Comparison of ENCODE assay signal across 8 cellular contexts in genomic region chr6:26550250-26550993, GRCh38. TPM values are rescaled to one million over a fixed set of nuclear protein-coding genes. Genes with fewer than 3 reads are reported as not detected.
DNase-seq lines count a peak whose midpoint lies in the region; ATAC-seq and TF ChIP-seq lines count a peak whose summit lies in the region.

No MANE protein-coding gene starts in this region.

- no peaks in the 10 kb centered on the region for H3K9me3 ChIP-seq in H9 (ENCODE audit: control insufficient read depth, low read depth, low read length)

- no peak overlapping the region for H2BK120ac ChIP-seq in H9 (ENCODE audit: low read depth, low read length, poor library complexity, severe bottlenecking)

- peak overlapping the region; percentile 97 for H3K18ac ChIP-seq in H9 (ENCODE audit: insufficient read length, low read depth, low read length)

- no peak overlapping the region for H3K4ac ChIP-seq in H9 (ENCODE audit: low read depth, low read length)

- H3K23me2 ChIP-seq in H9 (ENCODE audit: insufficient read length, low read depth, low read length, poor library complexity, severe bottlenecking), result peaks cover 15% of the 10 kb centered on the region

- H3K27ac Mint-ChIP-seq in CD14-positive monocyte (peak overlapping the region in 2 of 7 donors; percentile 62 to 84), H9 (peak overlapping the region; percentile 99)
- peak overlapping the region; percentile 72 for H3K27ac Mint-ChIP-seq in activated T-helper 1 cell treated with anti-CD3 and anti-CD28 coated beads, Interleukin-12 subunit alpha, Interleukin-12 subunit beta, Interleukin-2, Interleukin-4 antibody, amounts not matched to agents 30 ng/mL and 10 ng/mL and 1 ng/mL, durations not matched to agents 14 hours and 24 hours and 36 hours

- no peaks in the 10 kb centered on the region for H3K79me1 ChIP-seq in H9 (ENCODE audit: insufficient read depth, low read depth, low read length, poor library complexity, severe bottlenecking)

- H3T11ph ChIP-seq in H9 (ENCODE audit: low read length), result peak overlapping the region; percentile 83

- H3K4me3 Mint-ChIP-seq in CD14-positive monocyte, result peak overlapping the region; percentile 92 to 93
- H3K4me3 Mint-ChIP-seq in H9, result peak overlapping the region in 1 of 2 experiments; percentile 87; a peak in 4 of 5 replicates
- H3K4me3 Mint-ChIP-seq in activated T-helper 1 cell treated with anti-CD3 and anti-CD28 coated beads, Interleukin-12 subunit alpha, Interleukin-12 subunit beta, Interleukin-2, Interleukin-4 antibody, amounts not matched to agents 30 ng/mL and 10 ng/mL and 1 ng/mL, durations not matched to agents 14 hours and 24 hours and 36 hours, result peak overlapping the region; percentile 89

- peak overlapping the region; percentile 81; the same call in 1 of the 2 replicates for H3K14ac ChIP-seq in H9 (ENCODE audit: insufficient read depth, low read length)

- no CpG with 5 or more reads among the region's 42 CpGs for WGBS in H9 (ENCODE audit: extremely low coverage, insufficient read length, low lambda C conversion rate)

- H4K8ac ChIP-seq in H9 (replicated peaks; ENCODE audit: insufficient read length, low read depth, low read length), result no peak overlapping the region

- TF ChIP-seq CTCF in CD14-positive monocyte (IDR thresholded peaks at IDR 0.05) (no peak), H9 (conservative IDR thresholded peaks at IDR 0.05) (no peak)

- H3K79me2 ChIP-seq in H9 (ENCODE audit: insufficient read depth, low read length), result no peaks in the 10 kb centered on the region

- ATAC-seq in Right ventricle myocardium inferior (peak; percentile 56), GM19395 (IDR thresholded peaks at IDR 0.05; ENCODE audit: unreplicated experiment) (no peak), GM19328 (IDR thresholded peaks at IDR 0.05; ENCODE audit: unreplicated experiment) (no peak)

- no peak overlapping the region for H2AK5ac ChIP-seq in H9 (ENCODE audit: insufficient read length, low read length)

- no peak overlapping the region for H2BK12ac ChIP-seq in H9 (ENCODE audit: insufficient read length, low read depth, low read length)

- intact Hi-C loops in CD14-positive monocyte (cut with micrococcal nuclease) (loop anchor here in 1 of 2 donors (10.0 kb wide), 2 partner anchors 216 to 1204 kb away; no protein-coding TSS in a partner anchor), Right ventricle myocardium inferior (cut with DNase I) (no loop called here), posterior vena cava (cut with DNase I) (no loop called here)
- intact Hi-C loops in activated T-helper 1 cell treated with anti-CD3 and anti-CD28 coated beads, Interleukin-12 subunit alpha, Interleukin-12 subunit beta, Interleukin-2, Interleukin-4 antibody, amounts not matched to agents 30 ng/mL and 10 ng/mL and 1 ng/mL, durations not matched to agents 14 hours and 24 hours and 36 hours (cut with micrococcal nuclease), result loop anchor here (5.0 to 10.0 kb wide), 3 partner anchors 378 to 1347 kb away; partner anchors contain the start of gene ZNF184

- no peak overlapping the region for H3K23ac ChIP-seq in H9 (ENCODE audit: insufficient read length, low read depth, low read length)

- H3K4me2 ChIP-seq in H9 (ENCODE audit: insufficient read depth, insufficient read length, low read length), result peak overlapping the region; percentile 65

- H3K4me1 Mint-ChIP-seq in CD14-positive monocyte, result peaks cover 20% of the 10 kb centered on the region
- H3K4me1 Mint-ChIP-seq in H9, result peaks cover 8 to 12% of the 10 kb centered on the region in 2 experiments
- H3K4me1 Mint-ChIP-seq in activated T-helper 1 cell treated with anti-CD3 and anti-CD28 coated beads, Interleukin-12 subunit alpha, Interleukin-12 subunit beta, Interleukin-2, Interleukin-4 antibody, amounts not matched to agents 30 ng/mL and 10 ng/mL and 1 ng/mL, durations not matched to agents 14 hours and 24 hours and 36 hours (ENCODE audit: low read depth), result peaks cover 29% of the 10 kb centered on the region

- no peak overlapping the region for H4K5ac ChIP-seq in H9 (ENCODE audit: insufficient read length, low read depth, low read length)

- H3K56ac ChIP-seq in H9 (ENCODE audit: insufficient read length, low read depth, low read length), result no peak overlapping the region

- peaks cover 7 to 19% of the 10 kb centered on the region in 2 donors for H3K36me3 Mint-ChIP-seq in CD14-positive monocyte
- H3K36me3 Mint-ChIP-seq in H9 (ENCODE audit: insufficient read depth in 1 of 3, low read depth in 3 of 3), result peaks cover 0 to 20% (median 17%) of the 10 kb centered on the region in 3 experiments; a peak in 6 of 7 replicates
- H3K36me3 Mint-ChIP-seq in activated T-helper 1 cell treated with anti-CD3 and anti-CD28 coated beads, Interleukin-12 subunit alpha, Interleukin-12 subunit beta, Interleukin-2, Interleukin-4 antibody, amounts not matched to agents 30 ng/mL and 10 ng/mL and 1 ng/mL, durations not matched to agents 14 hours and 24 hours and 36 hours (ENCODE audit: low read depth), result peaks cover 14% of the 10 kb centered on the region

- H2BK15ac ChIP-seq in H9 (ENCODE audit: low read depth, low read length), result no peak overlapping the region

- no peak overlapping the region for H2BK5ac ChIP-seq in H9 (ENCODE audit: insufficient read length, low read length)

- H3K9ac ChIP-seq in H9 (ENCODE audit: extremely low read depth, insufficient read length, low read length), result peak overlapping the region; percentile 80

- DNase-seq in CD14-positive monocyte (ENCODE audit: low spot score) (no peak), H9 (peak; percentile 95), NOMO-1 treated with dmso at 0.1 percent for 144 hours (lab: John Stamatoyannopoulos, UW; ENCODE audit: unreplicated experiment) (peak; percentile 44), Right ventricle myocardium inferior (ENCODE audit: missing footprints) (peak; percentile 83), posterior vena cava (ENCODE audit: low spot score) (peak; percentile 89)
- DNase-seq in activated T-helper 1 cell treated with anti-CD3 and anti-CD28 coated beads, Interleukin-12 subunit alpha, Interleukin-12 subunit beta, Interleukin-2, Interleukin-4 antibody, amounts not matched to agents 30 ng/mL and 10 ng/mL and 1 ng/mL, durations not matched to agents 14 hours and 24 hours and 36 hours (ENCODE audit: low spot score), result peak; percentile 33

- H3K27me3 Mint-ChIP-seq in CD14-positive monocyte (ENCODE audit: low read depth in 3 of 3) (peaks cover 2 to 6% (median 3%) of the 10 kb centered on the region in 3 donors), H9 (ENCODE audit: low read depth) (no peaks in the 10 kb centered on the region)
- H3K27me3 Mint-ChIP-seq in activated T-helper 1 cell treated with anti-CD3 and anti-CD28 coated beads, Interleukin-12 subunit alpha, Interleukin-12 subunit beta, Interleukin-2, Interleukin-4 antibody, amounts not matched to agents 30 ng/mL and 10 ng/mL and 1 ng/mL, durations not matched to agents 14 hours and 24 hours and 36 hours (ENCODE audit: insufficient read depth), result no peaks in the 10 kb centered on the region

- no peak overlapping the region for H4K91ac ChIP-seq in H9 (ENCODE audit: insufficient read length, low read depth, low read length)

- H3K9me3 Mint-ChIP-seq in CD14-positive monocyte (peaks cover 0 to 2% (median 0%) of the 10 kb centered on the region in 7 donors), H9 (no peaks in the 10 kb centered on the region)
- no peaks in the 10 kb centered on the region for H3K9me3 Mint-ChIP-seq in activated T-helper 1 cell treated with anti-CD3 and anti-CD28 coated beads, Interleukin-12 subunit alpha, Interleukin-12 subunit beta, Interleukin-2, Interleukin-4 antibody, amounts not matched to agents 30 ng/mL and 10 ng/mL and 1 ng/mL, durations not matched to agents 14 hours and 24 hours and 36 hours

- peak overlapping the region; percentile 78 for H3K27ac ChIP-seq in H9 (ENCODE audit: insufficient read length, low read depth, low read length)

- no peak overlapping the region for H2BK20ac ChIP-seq in H9 (ENCODE audit: low read depth, low read length, poor library complexity, severe bottlenecking)

- H2AFZ ChIP-seq in H9 (ENCODE audit: low read length), result no peak overlapping the region

- H3K4me1 ChIP-seq in H9 (ENCODE audit: insufficient read depth, low read length), result no peaks in the 10 kb centered on the region

- H3K27me3 ChIP-seq in H9 (ENCODE audit: insufficient read depth, low read length), result no peaks in the 10 kb centered on the region

- no peaks in the 10 kb centered on the region for H4K20me1 ChIP-seq in H9 (ENCODE audit: control insufficient read depth, insufficient read depth, insufficient read length)

RNA-seq across cellular contexts. Expression of gene HMGN4, which starts 12.3 kb away (rescaled TPM):
- polyA plus RNA-seq in CD14-positive monocyte, result 100 to 1,000 TPM in 1 of 2 donors, 10 to 100 TPM in 1; 91.3 to 116 TPM
- total RNA-seq in H9 (2021) (50.4 and 54.7 TPM in 2 replicates), Right ventricle myocardium inferior (29.0 TPM), posterior vena cava (10 to 100 TPM; 54.2 to 62.0 TPM)
- 77.6 and 86.8 TPM in 2 replicates for total RNA-seq in activated T-helper 1 cell treated with anti-CD3 and anti-CD28 coated beads, Interleukin-12 subunit alpha, Interleukin-12 subunit beta, Interleukin-2, Interleukin-4 antibody, amounts not matched to agents 30 ng/mL and 10 ng/mL and 1 ng/mL, durations not matched to agents 14 hours and 24 hours and 36 hours

RNA-seq across cellular contexts. Expression of gene ABT1, which starts 46.3 kb away (rescaled TPM):
- 10 to 100 TPM; 31.7 to 40.6 TPM for polyA plus RNA-seq in CD14-positive monocyte
- total RNA-seq in H9 (2021), result 26.4 and 27.3 TPM in 2 replicates
- total RNA-seq in activated T-helper 1 cell treated with anti-CD3 and anti-CD28 coated beads, Interleukin-12 subunit alpha, Interleukin-12 subunit beta, Interleukin-2, Interleukin-4 antibody, amounts not matched to agents 30 ng/mL and 10 ng/mL and 1 ng/mL, durations not matched to agents 14 hours and 24 hours and 36 hours, result 32.6 and 32.9 TPM in 2 replicates
- total RNA-seq in Right ventricle myocardium inferior, result 7.6 TPM
- total RNA-seq in posterior vena cava, result 10 to 100 TPM; 10.3 to 11.5 TPM

RNA-seq across cellular contexts. Expression of gene BTN1A1, which starts 50.3 kb away (rescaled TPM):
- not detected for polyA plus RNA-seq in CD14-positive monocyte
- total RNA-seq in H9 (2021) (0.15 and 0.18 TPM in 2 replicates), Right ventricle myocardium inferior (not detected), posterior vena cava (not detected)
- not detected in 2 replicates for total RNA-seq in activated T-helper 1 cell treated with anti-CD3 and anti-CD28 coated beads, Interleukin-12 subunit alpha, Interleukin-12 subunit beta, Interleukin-2, Interleukin-4 antibody, amounts not matched to agents 30 ng/mL and 10 ng/mL and 1 ng/mL, durations not matched to agents 14 hours and 24 hours and 36 hours
